ENCODE assay signal across 8 cellular contexts in the genomic region with DNA sequence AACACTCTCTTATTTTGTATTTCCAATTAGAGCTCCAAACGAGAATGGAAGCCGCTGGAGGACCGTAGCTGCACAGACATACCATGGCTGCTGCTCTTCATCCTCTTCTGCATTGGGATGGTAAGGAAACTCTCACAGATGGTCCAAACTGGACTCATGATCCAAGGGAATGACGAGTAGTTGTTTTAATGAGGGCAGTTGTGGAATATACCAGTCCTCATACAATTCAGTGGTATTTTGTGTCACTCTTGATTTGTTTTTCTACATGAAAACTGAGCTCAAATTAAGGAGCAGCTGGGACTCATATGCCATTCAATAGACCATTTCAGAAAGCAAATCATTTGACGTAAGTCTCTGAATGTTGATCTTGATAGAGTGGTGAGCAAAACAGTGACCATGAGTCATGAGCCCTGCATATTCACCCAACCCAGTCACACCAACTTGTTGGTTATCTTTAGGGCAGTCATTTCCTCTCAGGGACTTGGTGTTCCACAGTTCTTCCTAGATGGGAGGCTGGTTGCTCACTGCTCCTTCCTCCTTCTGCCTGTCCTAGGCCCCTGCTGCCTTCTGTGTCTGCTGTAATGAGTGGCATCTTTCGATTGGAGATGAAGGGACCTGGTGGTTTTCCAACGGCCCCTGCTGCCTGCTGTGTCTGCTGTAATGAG.
DNase-seq lines count a peak whose midpoint lies in the region; ATAC-seq and TF ChIP-seq lines count a peak whose summit lies in the region.

No MANE protein-coding gene starts in this region.

- H3K79me2 ChIP-seq in Loucy (ENCODE audit: insufficient read depth, low read length), result peaks cover 84% of the 10 kb centered on the region

- H3K36me3 ChIP-seq in Loucy (ENCODE audit: insufficient read depth, low read length) (peaks cover 38% of the 10 kb centered on the region; the same call in 1 of the 2 replicates), mucosa of rectum (ENCODE audit: control insufficient read depth in 2 of 2, insufficient read depth in 2 of 2, low read length in 2 of 2) (peaks cover 4 to 21% of the 10 kb centered on the region in 2 donors)

- H3K4me2 ChIP-seq in Loucy (ENCODE audit: low read depth, low read length, poor library complexity, severe bottlenecking), result peak overlapping the region; percentile 42

- H3K9me3 ChIP-seq in Loucy (ENCODE audit: insufficient read depth, low read depth, low read length), result no peaks in the 10 kb centered on the region
- no peaks in the 10 kb centered on the region for H3K9me3 ChIP-seq in mucosa of rectum (ENCODE audit: control insufficient read depth in 2 of 2, low read length in 2 of 2)

- H3F3A ChIP-seq in Loucy (ENCODE audit: low read depth), result no peaks in the 10 kb centered on the region; the same call in 1 of the 2 replicates

- no peak overlapping the region for H2AFZ ChIP-seq in Loucy (ENCODE audit: low read length)

- H3K27me3 ChIP-seq in Loucy (ENCODE audit: insufficient read depth, low read length, poor library complexity, severe bottlenecking) (no peaks in the 10 kb centered on the region), mucosa of rectum (ENCODE audit: control insufficient read depth in 2 of 2, insufficient read depth in 2 of 2, low read length in 2 of 2) (no peaks in the 10 kb centered on the region)

- H3K4me1 ChIP-seq in Loucy (ENCODE audit: insufficient read depth, low read length, poor library complexity, severe bottlenecking) (peaks cover 74% of the 10 kb centered on the region), mucosa of rectum (ENCODE audit: control insufficient read depth in 2 of 2, insufficient read depth in 2 of 2, low read length in 2 of 2) (no peaks in the 10 kb centered on the region)

- peak overlapping the region; percentile 14 for H3K4me3 ChIP-seq in Loucy (ENCODE audit: low read length, poor library complexity, severe bottlenecking)
- H3K4me3 ChIP-seq in coronary artery, result no peak overlapping the region
- no peak overlapping the region for H3K4me3 ChIP-seq in mucosa of rectum (ENCODE audit: low read length in 2 of 2)

- ATAC-seq in GM19463 (IDR thresholded peaks at IDR 0.05; ENCODE audit: unreplicated experiment) (no peak), GM21423 (IDR thresholded peaks at IDR 0.05; ENCODE audit: unreplicated experiment) (no peak)

- DNase-seq in CD1c-positive myeloid dendritic cell (ENCODE audit: extremely low spot score) (peak; percentile 64), coronary artery (ENCODE audit: low spot score) (peak; percentile 77), NOMO-1 treated with DMSO at 0.1 percent for 48 hours (lab: John Stamatoyannopoulos, UW; ENCODE audit: unreplicated experiment) (no peak)
- no peak for DNase-seq in stimulated activated CD4-positive, alpha-beta T cell treated with anti-CD3 and anti-CD28 coated beads, Interleukin-4, amount 100 ng/mL, for 1 hour

- no peaks in the 10 kb centered on the region for H3K9me2 ChIP-seq in Loucy (replicated peaks; ENCODE audit: low read depth, low read length)

- TF ChIP-seq CTCF in Loucy (conservative IDR thresholded peaks at IDR 0.05; ENCODE audit: low read length) (no peak), coronary artery (IDR thresholded peaks at IDR 0.05) (no peak)

- H3K27ac ChIP-seq in coronary artery, result peak overlapping the region; percentile 67 to 80
- peak overlapping the region; percentile 43 to 76 for H3K27ac ChIP-seq in mucosa of rectum (ENCODE audit: low read depth in 2 of 2, low read length in 2 of 2)

- peak overlapping the region; percentile 42 for H3K9ac ChIP-seq in Loucy (ENCODE audit: low read depth, low read length, poor library complexity, severe bottlenecking)
- no peak overlapping the region for H3K9ac ChIP-seq in mucosa of rectum (ENCODE audit: low read depth in 1 of 2, low read length in 2 of 2)

- H4K20me1 ChIP-seq in Loucy (ENCODE audit: insufficient read depth, low read length, poor library complexity, severe bottlenecking), result no peaks in the 10 kb centered on the region

Comparison
In these comparisons a context has a peak if more than half of its experiments do, and no peak if none do; other contexts are left out.
1. DNase-seq: peak in CD1c-positive myeloid dendritic cell (single experiment) and coronary artery (single experiment); none in NOMO-1 treated with DMSO at 0.1 percent for 48 hours (single experiment) and stimulated activated CD4-positive, alpha-beta T cell treated with anti-CD3 and anti-CD28 coated beads, Interleukin-4, amount 100 ng/mL, for 1 hour (single experiment).